16 cellular contexts compared by ENCODE assay signal in the genomic region with DNA sequence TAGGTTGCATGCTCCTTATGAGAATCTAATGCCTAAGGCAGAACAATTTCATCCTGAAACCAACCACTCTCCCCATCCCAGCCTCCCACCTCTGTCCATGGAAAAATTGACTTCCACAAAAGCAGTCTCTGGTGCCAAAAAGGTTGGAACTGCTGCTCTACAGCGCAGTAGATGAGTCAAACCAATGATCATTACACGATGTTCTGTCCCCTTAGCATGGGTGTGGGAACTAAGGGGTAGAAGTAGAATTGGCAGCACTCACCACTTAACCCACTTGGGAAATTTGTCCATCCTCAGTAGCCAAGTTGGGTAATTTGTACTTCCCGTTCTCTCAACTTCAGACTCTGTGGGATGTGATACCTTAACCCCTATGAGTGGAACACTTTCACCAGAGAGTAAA.
"Had no signal": no experiment of that assay in that cellular context is flagged by ENCODE, and none has a peak within 500 bp of the region (broad histone marks: within the 10 kb centered on the region; RNA-seq: fewer than 3 reads in every experiment).

No MANE protein-coding gene starts in this region.

- H3K79me2 ChIP-seq: hepatocyte had no signal

- H3K27me3 ChIP-seq: ascending aorta, cardiac muscle cell, hepatocyte, neural progenitor cell, tibial artery, uterus had no signal

- H3K27ac ChIP-seq: ascending aorta, cardiac muscle cell, hepatocyte, neural progenitor cell, uterus had no signal

- H3K27me3 Mint-ChIP-seq: activated B cell treated with CpG ODN at 0.5 μM for 24 hours; activated CD4-positive, alpha-beta T cell treated with anti-CD3 and anti-CD28 coated beads, Interleukin-2, amount 10 ng/mL, durations not matched to agents 24 days and 14 days; activated T-helper 17 cell treated with anti-CD3 and anti-CD28 coated beads, Interleukin-2, amount 50 U/mL, for 72 hours; naive B cell; stimulated activated naive B cell treated with anti-CD40 and anti-IgM and Interleukin-4, amounts not matched to agents 10 μg/mL and 1 μg/mL and 100 μg/mL, for 72 hours had no signal

- H3K9me3 ChIP-seq: ascending aorta, tibial artery, uterus had no signal

- H3K4me1 Mint-ChIP-seq: activated B cell treated with CpG ODN at 0.5 μM for 24 hours; activated CD4-positive, alpha-beta T cell treated with anti-CD3 and anti-CD28 coated beads, Interleukin-2, amount 10 ng/mL, durations not matched to agents 24 days and 14 days; activated T-helper 17 cell treated with anti-CD3 and anti-CD28 coated beads, Interleukin-2, amount 50 U/mL, for 72 hours; naive B cell; neural progenitor cell; stimulated activated naive B cell treated with anti-CD40 and anti-IgM and Interleukin-4, amounts not matched to agents 10 μg/mL and 1 μg/mL and 100 μg/mL, for 72 hours had no signal

- H3K9me3 Mint-ChIP-seq: activated CD4-positive, alpha-beta T cell treated with anti-CD3 and anti-CD28 coated beads, Interleukin-2, amount 10 ng/mL, durations not matched to agents 24 days and 14 days; activated T-helper 17 cell treated with anti-CD3 and anti-CD28 coated beads, Interleukin-2, amount 50 U/mL, for 72 hours; neural progenitor cell had no signal

- H3K4me3 Mint-ChIP-seq: activated B cell treated with CpG ODN at 0.5 μM for 24 hours; activated CD4-positive, alpha-beta T cell treated with anti-CD3 and anti-CD28 coated beads, Interleukin-2, amount 10 ng/mL, durations not matched to agents 24 days and 14 days; activated T-helper 17 cell treated with anti-CD3 and anti-CD28 coated beads, Interleukin-2, amount 50 U/mL, for 72 hours; naive B cell; neural progenitor cell; stimulated activated naive B cell treated with anti-CD40 and anti-IgM and Interleukin-4, amounts not matched to agents 10 μg/mL and 1 μg/mL and 100 μg/mL, for 72 hours had no signal

- H3K4me1 ChIP-seq: neural progenitor cell, uterus had no signal

- H3K4me2 ChIP-seq: hepatocyte, neural progenitor cell had no signal

- H2AFZ ChIP-seq: hepatocyte, neural progenitor cell had no signal

- DNase-seq: activated B cell treated with CpG ODN at 0.5 μM for 24 hours; activated CD4-positive, alpha-beta T cell treated with anti-CD3 and anti-CD28 coated beads, Interleukin-2, amount 10 ng/mL, durations not matched to agents 24 days and 14 days; activated naive CD4-positive, alpha-beta T cell treated with Interleukin-2 at 50 U/mL for 16 hours; islet precursor cell; naive B cell; stimulated activated CD4-positive, alpha-beta T cell treated with anti-CD3 and anti-CD28 coated beads, Interleukin-2, amount 100 ng/mL, for 48 hours; stimulated activated naive B cell treated with anti-CD40 and anti-IgM and Interleukin-4, amounts not matched to agents 10 μg/mL and 1 μg/mL and 100 μg/mL, for 72 hours; SW 1271; uterus had no signal

- H3K4me3 ChIP-seq: ascending aorta, cardiac muscle cell, hepatocyte, neural progenitor cell, tibial artery, uterus had no signal

- H3K9ac ChIP-seq: neural progenitor cell had no signal

- H3K36me3 ChIP-seq: ascending aorta, cardiac muscle cell, neural progenitor cell, tibial artery, uterus had no signal

- H3K27ac Mint-ChIP-seq: activated B cell treated with CpG ODN at 0.5 μM for 24 hours; activated CD4-positive, alpha-beta T cell treated with anti-CD3 and anti-CD28 coated beads, Interleukin-2, amount 10 ng/mL, durations not matched to agents 24 days and 14 days; activated T-helper 17 cell treated with anti-CD3 and anti-CD28 coated beads, Interleukin-2, amount 50 U/mL, for 72 hours; naive B cell; neural progenitor cell; stimulated activated naive B cell treated with anti-CD40 and anti-IgM and Interleukin-4, amounts not matched to agents 10 μg/mL and 1 μg/mL and 100 μg/mL, for 72 hours had no signal

- H3K36me3 Mint-ChIP-seq: naive B cell; neural progenitor cell; stimulated activated naive B cell treated with anti-CD40 and anti-IgM and Interleukin-4, amounts not matched to agents 10 μg/mL and 1 μg/mL and 100 μg/mL, for 72 hours had no signal

- ATAC-seq: activated T-helper 17 cell treated with anti-CD3 and anti-CD28 coated beads, Interleukin-2, amount 50 U/mL, for 72 hours; esophagus mucosa; stimulated activated naive B cell treated with anti-CD40 and anti-IgM and Interleukin-4, amounts not matched to agents 10 μg/mL and 1 μg/mL and 100 μg/mL, for 72 hours had no signal
